ENCODE assay signal across 23 cellular contexts in the genomic region with DNA sequence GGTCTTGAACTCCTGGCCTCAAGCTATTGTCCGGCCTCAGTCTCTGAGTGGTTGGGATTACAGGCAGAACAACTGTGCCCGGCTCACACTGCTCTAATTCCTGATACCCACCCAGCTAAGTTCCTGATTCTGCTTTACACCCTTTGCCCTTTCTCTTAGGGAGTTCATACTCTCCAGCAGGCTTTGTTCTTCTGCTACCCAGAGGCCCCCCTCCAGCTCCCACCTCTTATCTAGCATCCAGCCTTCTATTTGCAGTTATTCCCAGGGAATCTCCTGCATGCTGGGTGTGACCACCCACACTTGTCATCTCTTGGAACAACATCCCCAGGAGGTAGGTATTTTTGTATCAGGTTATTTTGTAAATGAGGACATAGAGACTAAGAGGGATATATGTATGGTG.
DNase-seq lines count a peak whose midpoint lies in the region; ATAC-seq, FAIRE-seq and TF ChIP-seq lines count a peak whose summit lies in the region.
"Had no signal": no experiment of that assay in that cellular context is flagged by ENCODE, and none has a peak within 500 bp of the region (broad histone marks: within the 10 kb centered on the region; RNA-seq: fewer than 3 reads in every experiment).

No MANE protein-coding gene starts in this region.

- TF ChIP-seq RAD21 in H1 (IDR thresholded peaks at IDR 0.05 in 1 of 2, conservative IDR thresholded peaks at IDR 0.05 in 1 of 2; ENCODE audit: low read depth in 2 of 2, low read length in 2 of 2): no peak

- no peak for TF ChIP-seq CTCF in C4-2B (conservative IDR thresholded peaks at IDR 0.05)
- no peak for TF ChIP-seq CTCF in H1 (IDR thresholded peaks at IDR 0.05; ENCODE audit: control extremely low read depth in 1 of 3, insufficient read depth in 1 of 3, low read depth in 1 of 3, low read length in 3 of 3)
- no peak for TF ChIP-seq CTCF in neural progenitor cell (IDR thresholded peaks at IDR 0.05)
- TF ChIP-seq CTCF in MM.1S (IDR thresholded peaks at IDR 0.05; ENCODE audit: low read length): no peak

- H3K4me1 ChIP-seq in H1 (replicated peaks in 1 of 4; ENCODE audit: control insufficient read depth in 3 of 4, insufficient read depth in 4 of 4, low read length in 3 of 4): peaks cover 4 to 12% (median 5%) of the 10 kb centered on the region in 4 experiments; a peak in 5 of 7 replicates
- peaks cover 24% of the 10 kb centered on the region for H3K4me1 ChIP-seq in neural progenitor cell
- H3K4me1 ChIP-seq in MM.1S (ENCODE audit: low read length): no peaks in the 10 kb centered on the region

- H3K79me2 ChIP-seq in H1 (ENCODE audit: control insufficient read depth in 1 of 2, insufficient read depth in 2 of 2, low read length in 2 of 2) (no peaks in the 10 kb centered on the region), neural progenitor cell (ENCODE audit: low read depth) (no peaks in the 10 kb centered on the region), MM.1S (ENCODE audit: low read length) (no peaks in the 10 kb centered on the region)

- H3K4ac ChIP-seq in H1 (replicated peaks; ENCODE audit: insufficient read length, low read depth, low read length): no peak overlapping the region

- peaks cover 39% of the 10 kb centered on the region for H3K4me1 Mint-ChIP-seq in neural progenitor cell
- H3K4me1 Mint-ChIP-seq in T-helper 2 cell treated with Interferon-gamma antibody and Interleukin-4, amounts not matched to agents 5 μg/mL and 100 μg/mL, for 36 hours (ENCODE audit: low read depth): peaks cover 17% of the 10 kb centered on the region
- H3K4me1 Mint-ChIP-seq: activated naive CD4-positive, alpha-beta T cell treated with anti-CD3 and anti-CD28 coated beads, Interleukin-2, amount 50 U/mL, for 24 hours had no signal

- H3K23ac ChIP-seq in H1 (ENCODE audit: insufficient read length): no peak overlapping the region

- no peaks in the 10 kb centered on the region for H3K23me2 ChIP-seq in H1 (ENCODE audit: low read depth, low read length)

- no peak overlapping the region for H2BK120ac ChIP-seq in H1 (replicated peaks; ENCODE audit: low read depth, low read length)

- no peak overlapping the region for H4K8ac ChIP-seq in H1 (ENCODE audit: extremely low read depth, insufficient read depth, low read length)

- no peak overlapping the region for H2BK15ac ChIP-seq in H1 (ENCODE audit: low read length)

- H3K27ac Mint-ChIP-seq in neural progenitor cell: peak overlapping the region; percentile 43
- no peak overlapping the region for H3K27ac Mint-ChIP-seq in T-helper 2 cell treated with Interferon-gamma antibody and Interleukin-4, amounts not matched to agents 5 μg/mL and 100 μg/mL, for 36 hours
- H3K27ac Mint-ChIP-seq: activated naive CD4-positive, alpha-beta T cell treated with anti-CD3 and anti-CD28 coated beads, Interleukin-2, amount 50 U/mL, for 24 hours; activated T-helper 1 cell treated with anti-CD3 and anti-CD28 coated beads, Interleukin-12 subunit alpha, Interleukin-12 subunit beta, Interleukin-2, Interleukin-4 antibody, amounts not matched to agents 30 ng/mL and 10 ng/mL and 1 ng/mL, durations not matched to agents 14 hours and 24 hours and 36 hours had no signal

- no peak for FAIRE-seq in H1 (lab: Jason Lieb, UNC)
- FAIRE-seq: endometrium had no signal

- H3K56ac ChIP-seq in H1 (replicated peaks; ENCODE audit: insufficient read length, low read depth, low read length): no peak overlapping the region

- H3F3A ChIP-seq in neural progenitor cell (ENCODE audit: low read depth) (peaks cover 8% of the 10 kb centered on the region), MM.1S (ENCODE audit: insufficient read depth, low read length) (no peaks in the 10 kb centered on the region)

- H3K36me3 ChIP-seq in H1 (ENCODE audit: control insufficient read depth in 2 of 4, insufficient read depth in 4 of 4, low read length in 3 of 4) (no peaks in the 10 kb centered on the region), neural progenitor cell (no peaks in the 10 kb centered on the region), MM.1S (replicated peaks; ENCODE audit: insufficient read depth, low read length) (no peaks in the 10 kb centered on the region)
- H3K36me3 ChIP-seq: cardiac muscle cell, MG63, vagina had no signal

- H4K20me1 ChIP-seq in H1 (replicated peaks in 1 of 2; ENCODE audit: control insufficient read depth in 1 of 2, insufficient read depth in 2 of 2, low read length in 2 of 2) (no peaks in the 10 kb centered on the region), neural progenitor cell (ENCODE audit: low read depth) (no peaks in the 10 kb centered on the region), MM.1S (ENCODE audit: insufficient read depth, low read length) (no peaks in the 10 kb centered on the region)

- H3K27me3 ChIP-seq in H1 (replicated peaks in 1 of 4; ENCODE audit: control insufficient read depth in 3 of 4, extremely low read depth in 1 of 4, insufficient read depth in 3 of 4, low read length in 3 of 4): no peaks in the 10 kb centered on the region
- peaks cover 3% of the 10 kb centered on the region for H3K27me3 ChIP-seq in neural progenitor cell
- no peaks in the 10 kb centered on the region for H3K27me3 ChIP-seq in MM.1S (replicated peaks; ENCODE audit: insufficient read depth, low read length)
- H3K27me3 ChIP-seq: cardiac muscle cell, MG63, testis, vagina had no signal

- peaks cover 25% of the 10 kb centered on the region for H3K9me3 Mint-ChIP-seq in neural progenitor cell
- no peaks in the 10 kb centered on the region for H3K9me3 Mint-ChIP-seq in T-helper 2 cell treated with Interferon-gamma antibody and Interleukin-4, amounts not matched to agents 5 μg/mL and 100 μg/mL, for 36 hours
- H3K9me3 Mint-ChIP-seq: activated naive CD4-positive, alpha-beta T cell treated with anti-CD3 and anti-CD28 coated beads, Interleukin-2, amount 50 U/mL, for 24 hours had no signal

- no peak overlapping the region for H3K18ac ChIP-seq in H1 (ENCODE audit: extremely low read depth, low read length)

- no peaks in the 10 kb centered on the region for H3K9me2 ChIP-seq in MM.1S (replicated peaks; ENCODE audit: insufficient read depth, low read length)

- DNase-seq in LoVo (ENCODE audit: low spot score): peak; percentile 6
- no peak for DNase-seq in H1 (ENCODE audit: low read depth in 1 of 2, low spot score in 2 of 2)
- DNase-seq in neural progenitor cell (ENCODE audit: low spot score): no peak
- DNase-seq in MM.1S: no peak
- no peak for DNase-seq in T-helper 2 cell treated with Interferon-gamma antibody and Interleukin-4, amounts not matched to agents 5 μg/mL and 100 μg/mL, for 36 hours (ENCODE audit: low spot score)
- DNase-seq: activated CD4-positive, alpha-beta T cell treated with anti-CD3 and anti-CD28 coated beads, Interleukin-2, amount 50 U/mL, for 1 hour; EL; MG63; NCI-H1694; nucleus accumbens; testis had no signal

- H4K91ac ChIP-seq in H1 (replicated peaks; ENCODE audit: insufficient read length, low read length): no peak overlapping the region

- TF ChIP-seq EP300 in H1 (IDR thresholded peaks at IDR 0.05; ENCODE audit: borderline replicate concordance in 1 of 2, low read depth in 2 of 2, low read length in 2 of 2): no peak

- H2BK12ac ChIP-seq in H1 (ENCODE audit: low read depth, low read length): no peak overlapping the region; the same call in 1 of the 2 replicates

- H3K4me2 ChIP-seq in H1 (ENCODE audit: insufficient read depth in 1 of 2, low read depth in 2 of 2, low read length in 2 of 2) (no peak overlapping the region), neural progenitor cell (no peak overlapping the region), MM.1S (ENCODE audit: low read depth, low read length) (no peak overlapping the region)

- no peak overlapping the region for H2BK20ac ChIP-seq in H1 (ENCODE audit: low read length)

- CTCF ChIA-PET in H1 (lab: Charles Lee; ENCODE audit: partially characterized antibody): interaction anchor here (0.6 to 3.8 kb wide), 2 partner anchors 10 to 311 kb away, joined by 3 to 28 read pairs; no protein-coding TSS in a partner anchor

- TF ChIP-seq POLR2A in H1 (IDR thresholded peaks at IDR 0.05; ENCODE audit: control extremely low read depth in 1 of 2, low read depth in 2 of 2, low read length in 2 of 2): no peak

- no peak overlapping the region for H3K4me3 ChIP-seq in H1 (ENCODE audit: extremely low read depth in 1 of 4, insufficient read depth in 2 of 4, low read depth in 3 of 4, low read length in 4 of 4)
- no peak overlapping the region for H3K4me3 ChIP-seq in neural progenitor cell
- H3K4me3 ChIP-seq in MM.1S (ENCODE audit: low read length): no peak overlapping the region
- H3K4me3 ChIP-seq: cardiac muscle cell, MG63, testis, vagina had no signal

- H2BK5ac ChIP-seq in H1 (ENCODE audit: low read depth, low read length): no peak overlapping the region

- H3K14ac ChIP-seq in H1 (ENCODE audit: insufficient read length): no peak overlapping the region

- H2AK5ac ChIP-seq in H1 (ENCODE audit: low read depth, low read length): 0 out of 2 replicates have a peak overlapping the region, but pooled peaks have one; percentile 43

- 0 out of 2 replicates have a peak overlapping the region, but pooled peaks have one; percentile 5 for H3K27ac ChIP-seq in C4-2B
- no peak overlapping the region for H3K27ac ChIP-seq in H1 (ENCODE audit: low read depth, low read length)
- H3K27ac ChIP-seq in neural progenitor cell: no peak overlapping the region
- no peak overlapping the region for H3K27ac ChIP-seq in MM.1S (ENCODE audit: low read length)
- H3K27ac ChIP-seq: cardiac muscle cell, RWPE1, vagina had no signal

- no peaks in the 10 kb centered on the region for H3K79me1 ChIP-seq in H1 (ENCODE audit: low read depth, low read length)

- H3K9ac ChIP-seq in H1 (replicated peaks in 1 of 4; ENCODE audit: extremely low read depth in 1 of 4, low read depth in 3 of 4, low read length in 3 of 4) (no peak overlapping the region), neural progenitor cell (no peak overlapping the region), MM.1S (ENCODE audit: low read length) (no peak overlapping the region)

- H3K4me3 Mint-ChIP-seq in neural progenitor cell: no peak overlapping the region
- no peak overlapping the region for H3K4me3 Mint-ChIP-seq in T-helper 2 cell treated with Interferon-gamma antibody and Interleukin-4, amounts not matched to agents 5 μg/mL and 100 μg/mL, for 36 hours
- H3K4me3 Mint-ChIP-seq: activated naive CD4-positive, alpha-beta T cell treated with anti-CD3 and anti-CD28 coated beads, Interleukin-2, amount 50 U/mL, for 24 hours; activated T-helper 1 cell treated with anti-CD3 and anti-CD28 coated beads, Interleukin-12 subunit alpha, Interleukin-12 subunit beta, Interleukin-2, Interleukin-4 antibody, amounts not matched to agents 30 ng/mL and 10 ng/mL and 1 ng/mL, durations not matched to agents 14 hours and 24 hours and 36 hours had no signal

- no peak for ATAC-seq in HG02763 (IDR thresholded peaks at IDR 0.05; ENCODE audit: unreplicated experiment)
- ATAC-seq in HG02885 (IDR thresholded peaks at IDR 0.05; ENCODE audit: poor library complexity, unreplicated experiment): no peak
- ATAC-seq: HCT116, SK-N-SH treated with all-trans-retinoic acid at 6 μM for 48 hours had no signal

- WGBS in H1 (ENCODE audit: extremely low coverage in 1 of 2, insufficient coverage in 1 of 2, insufficient read length in 1 of 2, insufficient replicate concordance in 2 of 2, low coverage in 1 of 2, low lambda C conversion rate in 2 of 2, missing lambda C conversion rate in 1 of 2), 2 experiments: 84% methylated on average over 2 of the region's 2 CpGs; no CpG with 5 or more reads in 1 of the 2 experiments

- H2AFZ ChIP-seq in H1 (ENCODE audit: low read length): no peak overlapping the region
- H2AFZ ChIP-seq in neural progenitor cell (replicated peaks): no peak overlapping the region
- H2AFZ ChIP-seq in MM.1S (ENCODE audit: low read length): no peak overlapping the region

- no peak overlapping the region for H4K5ac ChIP-seq in H1 (ENCODE audit: insufficient read length, low read depth, low read length)

- H3K36me3 Mint-ChIP-seq in neural progenitor cell: peaks cover 11% of the 10 kb centered on the region
- no peaks in the 10 kb centered on the region for H3K36me3 Mint-ChIP-seq in T-helper 2 cell treated with Interferon-gamma antibody and Interleukin-4, amounts not matched to agents 5 μg/mL and 100 μg/mL, for 36 hours (ENCODE audit: low read depth)
- H3K36me3 Mint-ChIP-seq: activated naive CD4-positive, alpha-beta T cell treated with anti-CD3 and anti-CD28 coated beads, Interleukin-2, amount 50 U/mL, for 24 hours; CD14-positive monocyte had no signal

- H3K27me3 Mint-ChIP-seq in neural progenitor cell (ENCODE audit: insufficient read depth, low read depth): peaks cover 7% of the 10 kb centered on the region
- H3K27me3 Mint-ChIP-seq in T-helper 2 cell treated with Interferon-gamma antibody and Interleukin-4, amounts not matched to agents 5 μg/mL and 100 μg/mL, for 36 hours (ENCODE audit: low read depth): peaks cover 2% of the 10 kb centered on the region

- no peaks in the 10 kb centered on the region for H3K9me3 ChIP-seq in H1 (ENCODE audit: insufficient read depth in 2 of 2, low read depth in 1 of 2, low read length in 1 of 2)
- H3K9me3 ChIP-seq in neural progenitor cell (ENCODE audit: low read depth): no peaks in the 10 kb centered on the region
- H3K9me3 ChIP-seq in MM.1S (replicated peaks; ENCODE audit: insufficient read depth, low read length): no peaks in the 10 kb centered on the region
- H3K9me3 ChIP-seq: MG63, testis, vagina had no signal

- POLR2A ChIA-PET in H1 (lab: Charles Lee; ENCODE audit: partially characterized antibody): no interaction called here
